30 cellular contexts compared by ENCODE assay signal in genomic region chr3:56269755-56270154, GRCh38.
DNase-seq lines count a peak whose midpoint lies in the region; ATAC-seq, FAIRE-seq and TF ChIP-seq lines count a peak whose summit lies in the region.
"Had no signal": no experiment of that assay in that cellular context is flagged by ENCODE, and none has a peak within 500 bp of the region (broad histone marks: within the 10 kb centered on the region; RNA-seq: fewer than 3 reads in every experiment).

No MANE protein-coding gene starts in this region.

- POLR2A ChIA-PET in naive thymus-derived CD8-positive, alpha-beta T cell (lab: Charles Lee): no interaction called here

- no peaks in the 10 kb centered on the region for H4K20me1 ChIP-seq in astrocyte (ENCODE audit: insufficient read depth, low read length)

- no peaks in the 10 kb centered on the region for H3K36me3 ChIP-seq in astrocyte (ENCODE audit: insufficient read depth, low read length)
- no peaks in the 10 kb centered on the region for H3K36me3 ChIP-seq in pancreas

- H3K4me1 ChIP-seq in astrocyte (ENCODE audit: insufficient read depth, low read length) (peaks cover 3% of the 10 kb centered on the region), pancreas (no peaks in the 10 kb centered on the region)

- no peaks in the 10 kb centered on the region for H3K27me3 Mint-ChIP-seq in astrocyte (ENCODE audit: low read depth, unreplicated experiment)
- peaks cover 3% of the 10 kb centered on the region for H3K27me3 Mint-ChIP-seq in nephron progenitor cell (ENCODE audit: low read depth, poor library complexity)
- H3K27me3 Mint-ChIP-seq in naive thymus-derived CD8-positive, alpha-beta T cell: peaks cover 0 to 13% (median 8%) of the 10 kb centered on the region in 5 donors
- H3K27me3 Mint-ChIP-seq: progenitor cell of endocrine pancreas, type B pancreatic cell had no signal

- no peaks in the 10 kb centered on the region for H3K27me3 ChIP-seq in astrocyte (ENCODE audit: insufficient read depth, low read length)
- no peaks in the 10 kb centered on the region for H3K27me3 ChIP-seq in pancreas

- no peaks in the 10 kb centered on the region for H3K79me2 ChIP-seq in astrocyte (ENCODE audit: insufficient read depth, low read length)

- ATAC-seq in GM19351 (IDR thresholded peaks at IDR 0.05; ENCODE audit: unreplicated experiment) (no peak), pancreas (no peak)
- ATAC-seq in naive thymus-derived CD8-positive, alpha-beta T cell: no peak

- 49 to 51% methylated on average over 3 of the region's 3 CpGs for whole genome bisulfite sequencing in pancreas, 2 donors

- no peak overlapping the region for H3K9ac ChIP-seq in astrocyte (ENCODE audit: low read length)
- H3K9ac ChIP-seq: SK-N-SH had no signal

- H3K27ac ChIP-seq in astrocyte (ENCODE audit: low read depth, low read length) (no peak overlapping the region), pancreas (no peak overlapping the region)
- H3K27ac ChIP-seq: VCaP had no signal

- H3K4me3 Mint-ChIP-seq in astrocyte (ENCODE audit: unreplicated experiment) (no peak overlapping the region), nephron progenitor cell (no peak overlapping the region)
- H3K4me3 Mint-ChIP-seq in naive thymus-derived CD8-positive, alpha-beta T cell: no peak overlapping the region
- H3K4me3 Mint-ChIP-seq: activated T-cell treated with anti-CD3 and anti-CD28 coated beads, Interleukin-2, amount 50 U/mL, for 24 hours; dendritic cell treated with granulocyte-macrophage colony-stimulating factor and Interleukin-4, amounts not matched to agents 40 ng/mL and 50 ng/mL, for 4 days; T-helper 2 cell treated with Interferon-gamma antibody and Interleukin-4, amounts not matched to agents 5 μg/mL and 100 μg/mL, for 36 hours; type B pancreatic cell had no signal

- peak; percentile 48 for DNase-seq in EH (ENCODE audit: low read depth)
- peak; percentile 48 for DNase-seq in astrocyte (ENCODE audit: low read depth)
- DNase-seq in fibroblast of peridontal ligament (ENCODE audit: extremely low read depth): peak; percentile 27
- DNase-seq in nephron progenitor cell: no peak
- DNase-seq in naive thymus-derived CD8-positive, alpha-beta T cell: no peak
- no peak for DNase-seq in pancreas
- no peak for DNase-seq in 8988T
- DNase-seq: activated CD4-positive, alpha-beta T cell treated with anti-CD3 and anti-CD28 coated beads for 48 hours; activated gamma-delta T cell treated with Interleukin-2 at 50 U/mL for 16 hours; activated T-cell treated with anti-CD3 and anti-CD28 coated beads, Interleukin-2, amount 50 U/mL, for 24 hours; AML-193; DMS79; foreskin melanocyte; HCEC 1CT; hypothalamus; NCI-H1092 treated with DMSO at 0.1 percent for 48 hours; NCI-H2029; NCI-H226; NCI-H748 treated with DMSO at 0.1 percent for 48 hours; RPMI8226; SK-N-SH; stimulated activated CD8-positive, alpha-beta memory T cell treated with anti-CD3 and anti-CD28 coated beads, Interleukin-4, amount 100 ng/mL, for 48 hours had no signal

- H3K9me3 Mint-ChIP-seq in astrocyte (ENCODE audit: unreplicated experiment) (no peaks in the 10 kb centered on the region), nephron progenitor cell (peaks cover 8% of the 10 kb centered on the region)
- peaks cover 0 to 7% (median 0%) of the 10 kb centered on the region in 9 donors for H3K9me3 Mint-ChIP-seq in naive thymus-derived CD8-positive, alpha-beta T cell
- H3K9me3 Mint-ChIP-seq: activated T-cell treated with anti-CD3 and anti-CD28 coated beads, Interleukin-2, amount 50 U/mL, for 24 hours; dendritic cell treated with granulocyte-macrophage colony-stimulating factor and Interleukin-4, amounts not matched to agents 40 ng/mL and 50 ng/mL, for 4 days; T-helper 2 cell treated with Interferon-gamma antibody and Interleukin-4, amounts not matched to agents 5 μg/mL and 100 μg/mL, for 36 hours had no signal

- no peak for FAIRE-seq in astrocyte (lab: Jason Lieb, UNC)
- no peak for FAIRE-seq in pancreas (lab: Jason Lieb, UNC)
- FAIRE-seq: bronchial epithelial cell, islet of Langerhans had no signal

- H3K4me1 Mint-ChIP-seq in astrocyte (ENCODE audit: low read depth, unreplicated experiment) (peaks cover 3% of the 10 kb centered on the region), nephron progenitor cell (peaks cover 24% of the 10 kb centered on the region)
- H3K4me1 Mint-ChIP-seq in naive thymus-derived CD8-positive, alpha-beta T cell: peaks cover 0 to 1% (median 0%) of the 10 kb centered on the region in 4 donors

- H3K36me3 Mint-ChIP-seq in astrocyte (ENCODE audit: low read depth, unreplicated experiment) (no peaks in the 10 kb centered on the region), nephron progenitor cell (ENCODE audit: low read depth) (peaks cover 19% of the 10 kb centered on the region)
- H3K36me3 Mint-ChIP-seq in naive thymus-derived CD8-positive, alpha-beta T cell: no peaks in the 10 kb centered on the region
- H3K36me3 Mint-ChIP-seq: type B pancreatic cell had no signal

- H3K27ac Mint-ChIP-seq in astrocyte (ENCODE audit: unreplicated experiment) (no peak overlapping the region), nephron progenitor cell (peak overlapping the region; percentile 58)
- H3K27ac Mint-ChIP-seq in naive thymus-derived CD8-positive, alpha-beta T cell: no peak overlapping the region
- H3K27ac Mint-ChIP-seq: activated T-cell treated with anti-CD3 and anti-CD28 coated beads, Interleukin-2, amount 50 U/mL, for 24 hours; dendritic cell treated with granulocyte-macrophage colony-stimulating factor and Interleukin-4, amounts not matched to agents 40 ng/mL and 50 ng/mL, for 4 days; progenitor cell of endocrine pancreas; T-helper 2 cell treated with Interferon-gamma antibody and Interleukin-4, amounts not matched to agents 5 μg/mL and 100 μg/mL, for 36 hours; type B pancreatic cell had no signal

- no peak overlapping the region for H3K4me2 ChIP-seq in astrocyte (ENCODE audit: low read length)
- H3K4me2 ChIP-seq: SK-N-SH had no signal

- intact Hi-C loops in pancreas (cut with DNase I): no loop called here

- H2AFZ ChIP-seq in astrocyte (ENCODE audit: low read depth, low read length): no peak overlapping the region

- H3K9me3 ChIP-seq in astrocyte (ENCODE audit: insufficient read depth, low read depth, low read length) (no peaks in the 10 kb centered on the region), pancreas (no peaks in the 10 kb centered on the region)

- TF ChIP-seq CTCF in astrocyte (IDR thresholded peaks at IDR 0.05; ENCODE audit: insufficient read depth, low read depth, low read length) (no peak), nephron progenitor cell (IDR thresholded peaks at IDR 0.05) (no peak), pancreas (IDR thresholded peaks at IDR 0.05) (no peak)

- no peak overlapping the region for H3K4me3 ChIP-seq in astrocyte (ENCODE audit: insufficient read depth, low read depth, low read length)
- no peak overlapping the region for H3K4me3 ChIP-seq in pancreas

Comparison
In these comparisons a context has a peak if more than half of its experiments do, and no peak if none do; other contexts are left out.
1. DNase-seq: peak in EH (single experiment), astrocyte (single experiment) and fibroblast of peridontal ligament (single experiment); none in nephron progenitor cell (single experiment), naive thymus-derived CD8-positive, alpha-beta T cell (0 of 10), pancreas (0 of 6) and 8988T (single experiment).